ENCODE assay signal across 23 cellular contexts in the genomic region with DNA sequence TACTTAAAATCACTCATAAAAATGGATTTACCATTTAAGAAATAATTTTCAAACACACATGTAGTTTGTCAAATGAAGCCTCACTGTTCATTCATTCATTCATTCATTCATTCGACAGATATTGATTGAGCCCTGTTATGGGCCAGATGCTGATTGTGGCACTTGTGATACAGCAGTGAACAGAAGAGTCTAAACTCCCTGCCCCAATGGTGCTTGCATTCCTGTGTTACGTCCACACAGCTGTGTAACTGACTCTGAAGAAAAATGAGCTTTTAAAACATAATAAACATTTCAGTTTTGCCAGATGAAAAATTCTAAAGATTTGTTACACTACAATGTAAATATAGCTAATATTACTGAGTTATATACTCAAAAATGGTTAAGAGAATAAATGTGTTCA. TPM values are rescaled to one million over a fixed set of nuclear protein-coding genes. Genes with fewer than 3 reads are reported as not detected.
DNase-seq lines count a peak whose midpoint lies in the region; ATAC-seq and TF ChIP-seq lines count a peak whose summit lies in the region.
"Had no signal": no experiment of that assay in that cellular context is flagged by ENCODE, and none has a peak within 500 bp of the region (broad histone marks: within the 10 kb centered on the region; RNA-seq: fewer than 3 reads in every experiment).

No MANE protein-coding gene starts in this region.

- H3K27me3 ChIP-seq in CD8-positive, alpha-beta T cell (ENCODE audit: insufficient read depth, low read length) = no peaks in the 10 kb centered on the region
- H3K27me3 ChIP-seq in psoas muscle (ENCODE audit: insufficient read depth in 3 of 3, low read length in 2 of 3) = no peaks in the 10 kb centered on the region
- H3K27me3 ChIP-seq: stomach, tibial nerve had no signal

- H3K4me1 ChIP-seq in CD8-positive, alpha-beta T cell (ENCODE audit: insufficient read depth, low read length) = peaks cover 70% of the 10 kb centered on the region
- H3K4me1 ChIP-seq in psoas muscle = peaks cover 14% of the 10 kb centered on the region
- H3K4me1 ChIP-seq: stomach, tibial nerve had no signal

- H3K9me3 Mint-ChIP-seq in activated CD4-positive, alpha-beta T cell treated with anti-CD3 and anti-CD28 coated beads, Interleukin-2, amount 10 ng/mL, durations not matched to agents 24 days and 14 days = peaks cover 11% of the 10 kb centered on the region
- H3K9me3 Mint-ChIP-seq in CD8-positive, alpha-beta T cell = peaks cover 3% of the 10 kb centered on the region
- peaks cover 16% of the 10 kb centered on the region for H3K9me3 Mint-ChIP-seq in activated T-helper 1 cell treated with anti-CD3 and anti-CD28 coated beads, Interleukin-12 subunit alpha, Interleukin-12 subunit beta, Interleukin-2, Interleukin-4 antibody, amounts not matched to agents 30 ng/mL and 10 ng/mL and 1 ng/mL, durations not matched to agents 14 hours and 24 hours and 36 hours
- peaks cover 3% of the 10 kb centered on the region for H3K9me3 Mint-ChIP-seq in mesothelial cell of epicardium

- no peaks in the 10 kb centered on the region for H3K9me3 ChIP-seq in CD8-positive, alpha-beta T cell (ENCODE audit: low read length)
- H3K9me3 ChIP-seq in psoas muscle = no peaks in the 10 kb centered on the region
- H3K9me3 ChIP-seq: stomach, tibial nerve had no signal

- TF ChIP-seq CTCF in CD8-positive, alpha-beta T cell (IDR thresholded peaks at IDR 0.05) = no peak
- TF ChIP-seq CTCF in mesothelial cell of epicardium (IDR thresholded peaks at IDR 0.05; ENCODE audit: unreplicated experiment) (no peak), psoas muscle (IDR thresholded peaks at IDR 0.05) (no peak)

- peaks cover 62% of the 10 kb centered on the region for H3K4me1 Mint-ChIP-seq in activated CD4-positive, alpha-beta T cell treated with anti-CD3 and anti-CD28 coated beads, Interleukin-2, amount 10 ng/mL, durations not matched to agents 24 days and 14 days
- peaks cover 74% of the 10 kb centered on the region for H3K4me1 Mint-ChIP-seq in CD8-positive, alpha-beta T cell (ENCODE audit: low read depth)
- peaks cover 79% of the 10 kb centered on the region for H3K4me1 Mint-ChIP-seq in activated T-helper 1 cell treated with anti-CD3 and anti-CD28 coated beads, Interleukin-12 subunit alpha, Interleukin-12 subunit beta, Interleukin-2, Interleukin-4 antibody, amounts not matched to agents 30 ng/mL and 10 ng/mL and 1 ng/mL, durations not matched to agents 14 hours and 24 hours and 36 hours (ENCODE audit: low read depth)
- H3K4me1 Mint-ChIP-seq in mesothelial cell of epicardium = peaks cover 30% of the 10 kb centered on the region

- H3K4me3 Mint-ChIP-seq in activated CD4-positive, alpha-beta T cell treated with anti-CD3 and anti-CD28 coated beads, Interleukin-2, amount 10 ng/mL, durations not matched to agents 24 days and 14 days = peak overlapping the region; percentile 71
- H3K4me3 Mint-ChIP-seq in CD8-positive, alpha-beta T cell = no peak overlapping the region
- no peak overlapping the region for H3K4me3 Mint-ChIP-seq in activated T-helper 1 cell treated with anti-CD3 and anti-CD28 coated beads, Interleukin-12 subunit alpha, Interleukin-12 subunit beta, Interleukin-2, Interleukin-4 antibody, amounts not matched to agents 30 ng/mL and 10 ng/mL and 1 ng/mL, durations not matched to agents 14 hours and 24 hours and 36 hours
- H3K4me3 Mint-ChIP-seq in mesothelial cell of epicardium = no peak overlapping the region

- no peaks in the 10 kb centered on the region for H3K27me3 Mint-ChIP-seq in activated CD4-positive, alpha-beta T cell treated with anti-CD3 and anti-CD28 coated beads, Interleukin-2, amount 10 ng/mL, durations not matched to agents 24 days and 14 days
- H3K27me3 Mint-ChIP-seq in CD8-positive, alpha-beta T cell (ENCODE audit: low read depth) = no peaks in the 10 kb centered on the region
- peaks cover 2% of the 10 kb centered on the region for H3K27me3 Mint-ChIP-seq in activated T-helper 1 cell treated with anti-CD3 and anti-CD28 coated beads, Interleukin-12 subunit alpha, Interleukin-12 subunit beta, Interleukin-2, Interleukin-4 antibody, amounts not matched to agents 30 ng/mL and 10 ng/mL and 1 ng/mL, durations not matched to agents 14 hours and 24 hours and 36 hours (ENCODE audit: insufficient read depth)
- H3K27me3 Mint-ChIP-seq in mesothelial cell of epicardium (ENCODE audit: low read depth) = no peaks in the 10 kb centered on the region

- peaks cover 4% of the 10 kb centered on the region for H3K36me3 ChIP-seq in CD8-positive, alpha-beta T cell (ENCODE audit: insufficient read depth, low read length)
- peaks cover 0 to 9% of the 10 kb centered on the region in 2 donors for H3K36me3 ChIP-seq in psoas muscle (ENCODE audit: insufficient read depth in 1 of 2, low read depth in 1 of 2)
- H3K36me3 ChIP-seq: stomach had no signal

- peaks cover 59% of the 10 kb centered on the region for H3K36me3 Mint-ChIP-seq in activated CD4-positive, alpha-beta T cell treated with anti-CD3 and anti-CD28 coated beads, Interleukin-2, amount 10 ng/mL, durations not matched to agents 24 days and 14 days (ENCODE audit: low read depth)
- H3K36me3 Mint-ChIP-seq in CD8-positive, alpha-beta T cell = peaks cover 52% of the 10 kb centered on the region
- peaks cover 44% of the 10 kb centered on the region for H3K36me3 Mint-ChIP-seq in activated T-helper 1 cell treated with anti-CD3 and anti-CD28 coated beads, Interleukin-12 subunit alpha, Interleukin-12 subunit beta, Interleukin-2, Interleukin-4 antibody, amounts not matched to agents 30 ng/mL and 10 ng/mL and 1 ng/mL, durations not matched to agents 14 hours and 24 hours and 36 hours (ENCODE audit: low read depth)
- H3K36me3 Mint-ChIP-seq in mesothelial cell of epicardium = peaks cover 5% of the 10 kb centered on the region

- POLR2A ChIA-PET in CD8-positive, alpha-beta T cell (lab: Charles Lee) = interaction anchor here (0.7 to 0.8 kb wide), 2 partner anchors 21 to 64 kb away, joined by 3 read pairs; no protein-coding TSS in a partner anchor

- CTCF ChIA-PET in CD8-positive, alpha-beta T cell (lab: Charles Lee) = interaction anchor here (1.7 kb wide), 1 partner anchor 12 kb away, joined by 4 read pairs; no protein-coding TSS in a partner anchor

- H3K27ac ChIP-seq in CD8-positive, alpha-beta T cell (ENCODE audit: low read depth, low read length) = no peak overlapping the region
- no peak overlapping the region for H3K27ac ChIP-seq in psoas muscle
- H3K27ac ChIP-seq: coronary artery, GM23248, stomach, tibial nerve had no signal

- peak; percentile 51 for DNase-seq in activated CD4-positive, alpha-beta T cell treated with anti-CD3 and anti-CD28 coated beads, Interleukin-2, amount 10 ng/mL, durations not matched to agents 24 days and 14 days
- no peak for DNase-seq in activated CD4-positive, alpha-beta T cell treated with anti-CD3 and anti-CD28 coated beads for 1 hour
- no peak for DNase-seq in CD8-positive, alpha-beta T cell
- no peak for DNase-seq in activated T-helper 1 cell treated with anti-CD3 and anti-CD28 coated beads, Interleukin-12 subunit alpha, Interleukin-12 subunit beta, Interleukin-2, Interleukin-4 antibody, amounts not matched to agents 30 ng/mL and 10 ng/mL and 1 ng/mL, durations not matched to agents 14 hours and 24 hours and 36 hours (ENCODE audit: low spot score)
- no peak for DNase-seq in mesothelial cell of epicardium (ENCODE audit: low spot score in 2 of 2, unreplicated experiment in 2 of 2)
- DNase-seq in psoas muscle = no peak
- no peak for DNase-seq in SIG-M5 treated with dmso at 0.1 percent for 504 hours (lab: John Stamatoyannopoulos, UW; ENCODE audit: unreplicated experiment)
- DNase-seq: amygdala, Calu3, GM23248, kidney glomerular epithelial cell, NCI-H1092 treated with DMSO at 0.1 percent for 48 hours, NCI-H1930, NCI-H774, nucleus accumbens, PC-3, SHP77 treated with DMSO at 0.1 percent for 48 hours, small intestine, stomach, T-helper 1 cell had no signal

- 90 to 93% (median 91%) methylated on average over 2 of the region's 2 CpGs for WGBS in psoas muscle, 3 donors

- intact Hi-C loops in activated CD4-positive, alpha-beta T cell treated with anti-CD3 and anti-CD28 coated beads, Interleukin-2, amount 10 ng/mL, durations not matched to agents 24 days and 14 days (cut with micrococcal nuclease) = no loop called here
- intact Hi-C loops in CD8-positive, alpha-beta T cell (cut with DNase I, micrococcal nuclease) = loop anchor here in 1 of 2 experiments (2.0 to 5.0 kb wide), 4 partner anchors 14 to 37 kb away; no protein-coding TSS in a partner anchor
- intact Hi-C loops in activated T-helper 1 cell treated with anti-CD3 and anti-CD28 coated beads, Interleukin-12 subunit alpha, Interleukin-12 subunit beta, Interleukin-2, Interleukin-4 antibody, amounts not matched to agents 30 ng/mL and 10 ng/mL and 1 ng/mL, durations not matched to agents 14 hours and 24 hours and 36 hours (cut with micrococcal nuclease) = loop anchor here (1.0 kb wide), 1 partner anchor 225 kb away; no protein-coding TSS in a partner anchor
- intact Hi-C loops in psoas muscle (cut with DNase I) = no loop called here

- no peak for ATAC-seq in CD8-positive, alpha-beta T cell
- ATAC-seq in psoas muscle (no peak), HG03457 (IDR thresholded peaks at IDR 0.05; ENCODE audit: unreplicated experiment) (no peak)
- ATAC-seq: PC-3 had no signal

- H3K27ac Mint-ChIP-seq in activated CD4-positive, alpha-beta T cell treated with anti-CD3 and anti-CD28 coated beads, Interleukin-2, amount 10 ng/mL, durations not matched to agents 24 days and 14 days = peak overlapping the region; percentile 97
- H3K27ac Mint-ChIP-seq in CD8-positive, alpha-beta T cell = peak overlapping the region; percentile 87
- peak overlapping the region; percentile 99 for H3K27ac Mint-ChIP-seq in activated T-helper 1 cell treated with anti-CD3 and anti-CD28 coated beads, Interleukin-12 subunit alpha, Interleukin-12 subunit beta, Interleukin-2, Interleukin-4 antibody, amounts not matched to agents 30 ng/mL and 10 ng/mL and 1 ng/mL, durations not matched to agents 14 hours and 24 hours and 36 hours
- peak overlapping the region; percentile 50 for H3K27ac Mint-ChIP-seq in mesothelial cell of epicardium

- H3K4me3 ChIP-seq in CD8-positive, alpha-beta T cell (ENCODE audit: low read depth, low read length) = no peak overlapping the region
- no peak overlapping the region for H3K4me3 ChIP-seq in psoas muscle
- H3K4me3 ChIP-seq: coronary artery, GM23248, stomach, tibial nerve had no signal

RNA-seq across cellular contexts. Expression of gene BACH2, which starts 46.2 kb away (rescaled TPM):
- total RNA-seq in activated CD4-positive, alpha-beta T cell treated with anti-CD3 and anti-CD28 coated beads, Interleukin-2, amount 10 ng/mL, durations not matched to agents 24 days and 14 days = 69.0 and 69.2 TPM in 2 replicates
- total RNA-seq in CD8-positive, alpha-beta T cell = 100 to 1,000 TPM; 162 to 164 TPM
- total RNA-seq in activated T-helper 1 cell treated with anti-CD3 and anti-CD28 coated beads, Interleukin-12 subunit alpha, Interleukin-12 subunit beta, Interleukin-2, Interleukin-4 antibody, amounts not matched to agents 30 ng/mL and 10 ng/mL and 1 ng/mL, durations not matched to agents 14 hours and 24 hours and 36 hours = 68.1 and 71.2 TPM in 2 replicates
- total RNA-seq in mesothelial cell of epicardium = 34.1 to 36.1 TPM (median 34.1 TPM) in 3 replicates
- total RNA-seq in psoas muscle = 10 to 100 TPM in 2 of 4 donors, 1 to 10 TPM in 2; 5.9 to 16.9 (median 10.0) TPM
- polyA plus RNA-seq in psoas muscle = 1 to 10 TPM in 1 of 3 donors, under 1 TPM in 2; 0.12 to 1.2 (median 1.00) TPM
- polyA plus RNA-seq: GM23248 had no signal
